ENCODE assay signal across 8 cellular contexts in the genomic region with DNA sequence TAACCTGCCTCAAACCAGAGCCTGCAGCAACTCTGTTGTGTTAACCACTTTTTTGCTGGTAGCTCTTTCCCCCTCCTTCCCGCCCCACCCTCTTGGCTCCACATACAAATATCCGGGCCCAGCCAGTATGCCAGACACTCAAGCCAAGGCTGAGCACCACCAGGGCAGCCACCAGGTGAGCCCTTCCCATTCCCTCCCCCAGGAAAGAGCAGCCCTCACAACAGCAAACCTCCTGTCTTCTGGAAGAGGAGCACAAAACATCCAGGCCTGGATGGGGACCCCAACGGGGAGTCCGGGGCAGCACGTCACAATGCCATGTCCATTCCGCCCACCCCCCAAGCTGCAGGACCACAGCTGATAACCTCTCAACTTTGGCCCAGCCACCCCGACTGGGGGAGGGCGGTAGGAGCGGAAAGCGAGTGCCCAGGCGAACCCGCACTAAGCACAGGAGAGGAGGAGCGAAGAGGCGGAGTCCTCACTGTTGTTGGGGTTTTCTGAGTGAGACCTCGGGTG. TPM values are rescaled to one million over a fixed set of nuclear protein-coding genes. Genes with fewer than 3 reads are reported as not detected.
DNase-seq lines count a peak whose midpoint lies in the region; TF ChIP-seq lines count a peak whose summit lies in the region.

No MANE protein-coding gene starts in this region.

- H3K4ac ChIP-seq in trophoblast cell (ENCODE audit: low read depth, low read length): peak overlapping the region; percentile 91

- H3K36me3 Mint-ChIP-seq in CD4-positive, alpha-beta memory T cell: peaks cover 15 to 34% of the 10 kb centered on the region in 2 donors

- POLR2A ChIA-PET in CD4-positive, alpha-beta memory T cell (lab: Charles Lee; ENCODE audit: partially characterized antibody): interaction anchor here (0.5 to 3.3 kb wide), 26 partner anchors 9 to 292 kb away, joined by 3 to 20 read pairs (median 5); a partner anchor contains a TSS
- POLR2A ChIA-PET in OCI-LY7 (lab: Charles Lee): interaction anchor here (0.6 to 1.0 kb wide), 5 partner anchors 11 to 79 kb away, joined by 3 to 5 read pairs (median 3); no protein-coding TSS in a partner anchor

- H3K4me3 Mint-ChIP-seq in CD4-positive, alpha-beta memory T cell: peak overlapping the region; percentile 83 to 99 (median 95)

- H4K12ac ChIP-seq in trophoblast cell (ENCODE audit: low read depth, low read length): peak overlapping the region; percentile 51

- H4K8ac ChIP-seq in trophoblast cell (ENCODE audit: low read depth, low read length): peak overlapping the region; percentile 73

- no peaks in the 10 kb centered on the region for H4K20me1 ChIP-seq in OCI-LY7 (ENCODE audit: insufficient read depth, low read length)

- H3K4me2 ChIP-seq in OCI-LY7 (ENCODE audit: low read length) (peak overlapping the region; percentile 97), trophoblast cell (ENCODE audit: low read length) (peak overlapping the region; percentile 92)

- peak; percentile 46 to 78 (median 72) for DNase-seq in CD4-positive, alpha-beta memory T cell
- DNase-seq in H7 (peak; percentile 88), OCI-LY7 (ENCODE audit: low spot score) (peak; percentile 72), glomerular visceral epithelial cell (ENCODE audit: extremely low spot score) (peak; percentile 47), trophoblast cell (peak in 1 of 2 donors; percentile 42), NCI-H1436 (lab: John Stamatoyannopoulos, UW) (no peak), foreskin melanocyte (no peak)
- DNase-seq in activated effector memory CD4-positive, alpha-beta T cell treated with Interleukin-2 at 50 U/mL for 16 hours: peak; percentile 52

- H3K27ac ChIP-seq in CD4-positive, alpha-beta memory T cell (ENCODE audit: low read depth, low read length): peak overlapping the region; percentile 82
- H3K27ac ChIP-seq in OCI-LY7 (ENCODE audit: low read depth, low read length, poor library complexity, severe bottlenecking) (peak overlapping the region; percentile 65), trophoblast cell (ENCODE audit: low read depth, low read length) (no peak overlapping the region)

- no peak overlapping the region for H3K18ac ChIP-seq in trophoblast cell (ENCODE audit: low read length)

- peak overlapping the region; percentile 79 to 89 for H3K4me3 ChIP-seq in CD4-positive, alpha-beta memory T cell (ENCODE audit: low read length in 2 of 2)
- H3K4me3 ChIP-seq in H7 (ENCODE audit: insufficient read depth, low read depth, low read length) (peak overlapping the region; percentile 71), OCI-LY7 (ENCODE audit: low read depth, low read length, poor library complexity, severe bottlenecking) (peak overlapping the region; percentile 91), trophoblast cell (ENCODE audit: low read depth, low read length) (peak overlapping the region; percentile 84)

- H3K4me1 ChIP-seq in CD4-positive, alpha-beta memory T cell (ENCODE audit: insufficient read depth, low read length): peaks cover 57% of the 10 kb centered on the region
- peaks cover 40% of the 10 kb centered on the region for H3K4me1 ChIP-seq in OCI-LY7 (ENCODE audit: insufficient read depth, low read length, poor library complexity, severe bottlenecking)
- peaks cover 25 to 26% of the 10 kb centered on the region in 2 experiments for H3K4me1 ChIP-seq in trophoblast cell (ENCODE audit: control insufficient read depth in 1 of 2, insufficient read depth in 2 of 2, low read length in 2 of 2)

- no TSS peak for BruUV-seq in OCI-LY7 (replicated peaks; lab: Mats Ljungman, UMichigan)

- H2BK5ac ChIP-seq in trophoblast cell (ENCODE audit: low read depth, low read length, poor library complexity): no peak overlapping the region

- peak overlapping the region; percentile 72 for H4K91ac ChIP-seq in trophoblast cell (ENCODE audit: low read depth, low read length)

- H2AFZ ChIP-seq in OCI-LY7 (ENCODE audit: low read length): peak overlapping the region; percentile 93; the same call in 1 of the 2 replicates
- peak overlapping the region; percentile 51 for H2AFZ ChIP-seq in trophoblast cell (ENCODE audit: insufficient read depth, low read length, poor library complexity)

- H3K36me3 ChIP-seq in CD4-positive, alpha-beta memory T cell (ENCODE audit: insufficient read depth, low read length): peaks cover 27% of the 10 kb centered on the region
- H3K36me3 ChIP-seq in H7 (replicated peaks; ENCODE audit: control insufficient read depth, insufficient read depth, low read length) (peaks cover 19% of the 10 kb centered on the region), OCI-LY7 (ENCODE audit: insufficient read depth, low read length) (peaks cover 27% of the 10 kb centered on the region), trophoblast cell (ENCODE audit: control insufficient read depth in 1 of 2, insufficient read depth in 2 of 2, low read length in 2 of 2) (peaks cover 23% of the 10 kb centered on the region in 2 experiments)

- CTCF ChIA-PET in CD4-positive, alpha-beta memory T cell (lab: Charles Lee; ENCODE audit: partially characterized antibody): interaction anchor here (1.0 to 2.0 kb wide), 9 partner anchors 12 to 303 kb away, joined by 3 to 9 read pairs (median 4); a partner anchor contains a TSS
- CTCF ChIA-PET in OCI-LY7 (lab: Charles Lee; ENCODE audit: unreplicated experiment): interaction anchor here (0.5 kb wide), 1 partner anchor 28 kb away, joined by 3 read pairs; no protein-coding TSS in a partner anchor

- peaks cover 23 to 60% (median 47%) of the 10 kb centered on the region in 4 donors for H3K4me1 Mint-ChIP-seq in CD4-positive, alpha-beta memory T cell

- H3K23ac ChIP-seq in trophoblast cell (ENCODE audit: low read length): no peak overlapping the region

- no peak overlapping the region for H2AK5ac ChIP-seq in trophoblast cell (ENCODE audit: low read length)

- H3K9me3 ChIP-seq in CD4-positive, alpha-beta memory T cell (ENCODE audit: control insufficient read depth in 1 of 2, low read length in 2 of 2): no peaks in the 10 kb centered on the region
- H3K9me3 ChIP-seq in OCI-LY7 (ENCODE audit: low read length) (no peaks in the 10 kb centered on the region), trophoblast cell (ENCODE audit: insufficient read depth, low read depth, low read length) (peaks cover 2% of the 10 kb centered on the region)

- H2BK12ac ChIP-seq in trophoblast cell (ENCODE audit: low read length): no peak overlapping the region

- peak overlapping the region; percentile 93 to 98 (median 95) for H3K27ac Mint-ChIP-seq in CD4-positive, alpha-beta memory T cell

- no peaks in the 10 kb centered on the region for H3K27me3 ChIP-seq in CD4-positive, alpha-beta memory T cell (ENCODE audit: insufficient read depth, low read length)
- H3K27me3 ChIP-seq in H7 (ENCODE audit: control insufficient read depth, insufficient read depth, low read length) (no peaks in the 10 kb centered on the region), trophoblast cell (ENCODE audit: insufficient read depth, low read length) (no peaks in the 10 kb centered on the region)

- intact Hi-C loops in CD4-positive, alpha-beta memory T cell (cut with micrococcal nuclease): loop anchor here (1.0 to 2.0 kb wide), 5 partner anchors 26 to 289 kb away; a partner anchor contains a TSS
- intact Hi-C loops in OCI-LY7 (cut with micrococcal nuclease; ENCODE audit: unreplicated experiment): loop anchor here (1.0 to 5.0 kb wide), 5 partner anchors 26 to 172 kb away; a partner anchor contains a TSS

- H3K14ac ChIP-seq in trophoblast cell (ENCODE audit: low read length): no peak overlapping the region

- no peaks in the 10 kb centered on the region for H3K27me3 Mint-ChIP-seq in CD4-positive, alpha-beta memory T cell

- H3K79me2 ChIP-seq in OCI-LY7 (ENCODE audit: insufficient read depth, low read depth, low read length) (peaks cover 35% of the 10 kb centered on the region), trophoblast cell (ENCODE audit: control insufficient read depth, insufficient read depth, low read length, poor library complexity) (peaks cover 7% of the 10 kb centered on the region)

- peaks cover 0 to 2% (median 0%) of the 10 kb centered on the region in 8 donors for H3K9me3 Mint-ChIP-seq in CD4-positive, alpha-beta memory T cell

- peak overlapping the region; percentile 57 for H3K9ac ChIP-seq in trophoblast cell (ENCODE audit: low read length)

- TF ChIP-seq CTCF in OCI-LY7 (conservative IDR thresholded peaks at IDR 0.05; ENCODE audit: low read length): no peak

- H3K79me1 ChIP-seq in trophoblast cell (ENCODE audit: low read length): peaks cover 8% of the 10 kb centered on the region

- H2BK120ac ChIP-seq in trophoblast cell (ENCODE audit: insufficient read depth, low read length, poor library complexity): peak overlapping the region; percentile 0

- H3K9me2 ChIP-seq in OCI-LY7 (ENCODE audit: insufficient read depth, low read length): no peaks in the 10 kb centered on the region

- no CpG with 5 or more reads among the region's 15 CpGs for WGBS in trophoblast cell (ENCODE audit: extremely low coverage, insufficient coverage, insufficient read length)

RNA-seq across cellular contexts. Expression of a gene that starts 0.8 kb away (rescaled TPM):
- total RNA-seq in CD4-positive, alpha-beta memory T cell: 10 to 100 TPM; 79.6 to 87.2 TPM
- polyA plus RNA-seq in CD4-positive, alpha-beta memory T cell: 100 to 1,000 TPM in 1 of 2 donors, 10 to 100 TPM in 1; 90.4 to 161 TPM
- total RNA-seq in H7 (2014; rRNA removed; shearing (Covaris generic)): 33.3 and 39.7 TPM in 2 replicates
- 62.2 and 62.6 TPM in 2 replicates for total RNA-seq in OCI-LY7 (2014; rRNA removed; shearing (Covaris generic))
- total RNA-seq in OCI-LY7 (2022): 61.3 and 65.9 TPM in 2 replicates
- polyA plus RNA-seq in trophoblast cell (2013): 85.4 and 86.5 TPM in 2 replicates

RNA-seq across cellular contexts. Expression of a gene that starts 0.9 kb away (rescaled TPM):
- total RNA-seq in CD4-positive, alpha-beta memory T cell: not detected
- not detected for polyA plus RNA-seq in CD4-positive, alpha-beta memory T cell
- not detected in 2 replicates for total RNA-seq in H7 (2014; rRNA removed; shearing (Covaris generic))
- total RNA-seq in OCI-LY7 (2014; rRNA removed; shearing (Covaris generic)): not detected in 2 replicates
- total RNA-seq in OCI-LY7 (2022): not detected in 2 replicates
- polyA plus RNA-seq in trophoblast cell (2013): not detected in 2 replicates

RNA-seq across cellular contexts. Expression of a gene that starts 8.2 kb away (rescaled TPM):
- total RNA-seq in CD4-positive, alpha-beta memory T cell: 10 to 100 TPM; 41.4 to 47.4 TPM
- polyA plus RNA-seq in CD4-positive, alpha-beta memory T cell: 1 to 10 TPM; 3.2 to 3.9 TPM
- 3.3 and 6.0 TPM in 2 replicates for total RNA-seq in H7 (2014; rRNA removed; shearing (Covaris generic))
- 24.1 and 29.4 TPM in 2 replicates for total RNA-seq in OCI-LY7 (2014; rRNA removed; shearing (Covaris generic))
- 39.2 and 44.6 TPM in 2 replicates for total RNA-seq in OCI-LY7 (2022)
- polyA plus RNA-seq in trophoblast cell (2013): 6.6 and 7.8 TPM in 2 replicates

RNA-seq across cellular contexts. Expression of a gene that starts 36.2 kb away (rescaled TPM):
- under 1 TPM; 0.23 to 0.25 TPM for total RNA-seq in CD4-positive, alpha-beta memory T cell
- 1 to 10 TPM in 1 of 2 donors, under 1 TPM in 1; 0.42 to 1.1 TPM for polyA plus RNA-seq in CD4-positive, alpha-beta memory T cell
- not detected in 2 replicates for total RNA-seq in H7 (2014; rRNA removed; shearing (Covaris generic))
- 0.15 and 0.57 TPM in 2 replicates for total RNA-seq in OCI-LY7 (2014; rRNA removed; shearing (Covaris generic))
- total RNA-seq in OCI-LY7 (2022): 0.15 and 0.17 TPM in 2 replicates
- not detected in 2 replicates for polyA plus RNA-seq in trophoblast cell (2013)

RNA-seq across cellular contexts. Expression of a gene that starts 54.0 kb away (rescaled TPM):
- total RNA-seq in CD4-positive, alpha-beta memory T cell: 10 to 100 TPM; 59.7 to 60.3 TPM
- polyA plus RNA-seq in CD4-positive, alpha-beta memory T cell: 10 to 100 TPM; 44.6 to 47.9 TPM
- total RNA-seq in H7 (2014; rRNA removed; shearing (Covaris generic)): 243 and 325 TPM in 2 replicates
- total RNA-seq in OCI-LY7 (2014; rRNA removed; shearing (Covaris generic)): 149 and 150 TPM in 2 replicates
- 140 and 150 TPM in 2 replicates for total RNA-seq in OCI-LY7 (2022)
- 139 and 146 TPM in 2 replicates for polyA plus RNA-seq in trophoblast cell (2013)

Comparison
In these comparisons a context has a peak if more than half of its experiments do, and no peak if none do; other contexts are left out.
1. DNase-seq: peak in CD4-positive, alpha-beta memory T cell (5 of 5), H7 (single experiment), OCI-LY7 (single experiment), activated effector memory CD4-positive, alpha-beta T cell treated with Interleukin-2 at 50 U/mL for 16 hours (single experiment) and glomerular visceral epithelial cell (single experiment); none in NCI-H1436 (single experiment) and foreskin melanocyte (single experiment).
2. Peak in every context shown above with its lines, with median percentiles within 50 percentile points of each other: H3K4me3 ChIP-seq.